In the genomic region with DNA sequence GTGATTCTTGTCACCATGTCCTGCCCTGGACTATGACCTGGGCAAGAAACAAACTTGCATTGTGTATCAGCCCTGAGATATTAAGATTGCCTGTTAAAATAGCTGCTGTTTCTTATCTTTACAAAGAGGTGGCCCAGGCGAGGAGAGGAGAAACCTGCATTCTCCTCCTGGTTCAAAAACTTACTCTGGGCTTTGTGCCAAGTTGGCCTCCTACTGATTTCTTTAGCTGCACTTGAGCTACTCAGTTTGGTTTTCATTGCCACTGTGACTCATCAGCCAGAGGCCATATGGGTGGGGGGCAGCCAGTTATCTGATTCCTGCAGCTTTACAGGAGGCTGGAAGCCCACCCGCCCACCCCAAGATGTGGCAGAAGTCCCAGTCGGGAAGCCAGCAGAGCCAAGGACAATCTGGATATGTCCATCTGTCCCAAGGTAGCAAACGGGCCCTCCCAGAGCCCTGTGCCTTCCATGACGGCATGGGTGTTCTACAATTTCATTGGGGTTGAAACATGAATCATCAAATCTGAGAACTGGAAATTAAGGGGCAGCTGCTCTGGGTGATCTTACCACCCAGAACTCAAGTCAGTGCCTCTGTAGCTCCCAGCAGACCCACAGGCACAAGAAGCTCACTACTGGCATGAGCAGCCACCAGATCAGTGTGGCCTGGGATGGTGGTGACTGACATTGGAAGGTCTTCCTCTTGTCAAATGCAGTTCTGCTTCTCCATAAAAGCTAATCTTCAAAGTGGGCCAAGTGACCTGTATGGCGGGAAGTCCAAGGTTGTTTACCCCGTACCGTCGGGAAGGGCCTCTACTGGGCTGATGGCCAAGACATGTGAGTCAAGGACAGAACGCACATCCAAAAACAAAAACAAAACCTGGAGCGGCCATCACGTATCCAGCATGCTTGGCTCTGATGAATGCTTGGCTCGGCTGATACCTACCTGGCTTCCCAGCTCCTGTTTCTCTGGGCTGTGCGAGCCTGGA, we compare ENCODE assay signal across 10 cellular contexts. TPM values are rescaled to one million over a fixed set of nuclear protein-coding genes. Genes with fewer than 3 reads are reported as not detected.
DNase-seq lines count a peak whose midpoint lies in the region; ATAC-seq and TF ChIP-seq lines count a peak whose summit lies in the region.
"Had no signal": no experiment of that assay in that cellular context is flagged by ENCODE, and none has a peak within 500 bp of the region (broad histone marks: within the 10 kb centered on the region; RNA-seq: fewer than 3 reads in every experiment).

No MANE protein-coding gene starts in this region.

- no peak overlapping the region for H2AFZ ChIP-seq in Karpas-422 (ENCODE audit: low read length)

- TF ChIP-seq CTCF in LNCaP clone FGC (IDR thresholded peaks at IDR 0.05; ENCODE audit: control insufficient read depth, extremely low read depth, insufficient read depth): no peak
- TF ChIP-seq CTCF in testis (IDR thresholded peaks at IDR 0.05): no peak

- H3K27ac ChIP-seq in right cardiac atrium (ENCODE audit: low read length) (peak overlapping the region; percentile 96), testis (peak overlapping the region in 1 of 2 donors; percentile 60), Karpas-422 (ENCODE audit: low read length) (no peak overlapping the region)

- WGBS in right cardiac atrium: 27% methylated on average over 14 of the region's 14 CpGs
- 35 to 40% methylated on average over 14 of the region's 14 CpGs for WGBS in testis, 2 donors

- intact Hi-C loops in right cardiac atrium (cut with DNase I) (no loop called here), testis (cut with DNase I; ENCODE audit: low total_unique reads) (no loop called here)

- ATAC-seq in right cardiac atrium: peak; percentile 57 to 83
- no peak for ATAC-seq in HG03432 (IDR thresholded peaks at IDR 0.05; ENCODE audit: unreplicated experiment)

- peak; percentile 74 for DNase-seq in LNCaP clone FGC (ENCODE audit: low read depth)
- DNase-seq in activated CD8-positive, alpha-beta memory T cell treated with anti-CD3 and anti-CD28 coated beads, Interleukin-2, amount 50 U/mL, for 48 hours: peak; percentile 15
- peak; percentile 51 to 79 (median 69) for DNase-seq in right cardiac atrium
- peak; percentile 82 for DNase-seq in testis
- DNase-seq in Karpas-422: no peak
- DNase-seq in NCI-H526 treated with DMSO at 0.1 percent for 48 hours (lab: John Stamatoyannopoulos, UW): no peak
- DNase-seq in NCI-H1436 treated with DMSO at 0.1 percent for 48 hours (lab: John Stamatoyannopoulos, UW): no peak
- DNase-seq: NCI-H2081 had no signal

- TF ChIP-seq POLR2A in testis (IDR thresholded peaks at IDR 0.05): no peak

- H3K79me2 ChIP-seq in Karpas-422 (ENCODE audit: low read length): no peaks in the 10 kb centered on the region

- no peaks in the 10 kb centered on the region for H3K36me3 ChIP-seq in testis (ENCODE audit: low read depth, missing control alignments)
- no peaks in the 10 kb centered on the region for H3K36me3 ChIP-seq in Karpas-422 (ENCODE audit: insufficient read depth, low read length)

- no peaks in the 10 kb centered on the region for H4K20me1 ChIP-seq in Karpas-422 (ENCODE audit: insufficient read depth, low read depth, low read length)

- H3K4me2 ChIP-seq in Karpas-422 (ENCODE audit: low read depth, low read length, poor library complexity, severe bottlenecking): no peak overlapping the region

- H3K4me1 ChIP-seq in right cardiac atrium (ENCODE audit: control insufficient read depth, insufficient read depth, low read length): peaks cover 10% of the 10 kb centered on the region
- H3K4me1 ChIP-seq in testis: peaks cover 22% of the 10 kb centered on the region
- no peaks in the 10 kb centered on the region for H3K4me1 ChIP-seq in Karpas-422 (ENCODE audit: low read length)

- peaks cover 2% of the 10 kb centered on the region for H3K9me3 ChIP-seq in right cardiac atrium (ENCODE audit: control insufficient read depth, low read length)
- no peaks in the 10 kb centered on the region for H3K9me3 ChIP-seq in testis
- H3K9me3 ChIP-seq in Karpas-422 (ENCODE audit: low read length): peaks cover 3% of the 10 kb centered on the region; the same call in 1 of the 2 replicates

- H3K27me3 ChIP-seq in right cardiac atrium (ENCODE audit: control insufficient read depth, insufficient read depth) (no peaks in the 10 kb centered on the region), testis (no peaks in the 10 kb centered on the region), Karpas-422 (ENCODE audit: low read length) (0 out of 2 replicates have a peak, but pooled peaks cover 4% of the 10 kb centered on the region)

- H3K9ac ChIP-seq in Karpas-422 (ENCODE audit: low read length): no peak overlapping the region

- H3K4me3 ChIP-seq in LNCaP clone FGC (ENCODE audit: low read depth, low read length) (no peak overlapping the region), right cardiac atrium (ENCODE audit: low read length) (no peak overlapping the region), testis (no peak overlapping the region), Karpas-422 (ENCODE audit: low read length) (no peak overlapping the region)

- H3K9me2 ChIP-seq in Karpas-422 (replicated peaks; ENCODE audit: insufficient read depth, low read length): no peaks in the 10 kb centered on the region; the same call in 1 of the 2 replicates

RNA-seq across cellular contexts. Expression of a gene that starts 15.5 kb away (rescaled TPM):
- not detected for total RNA-seq in right cardiac atrium
- polyA plus RNA-seq in right cardiac atrium: 0.72 TPM
- total RNA-seq in testis: under 1 TPM in 1 of 2 donors, not detected in 1; 0.43 TPM
- not detected for polyA plus RNA-seq in testis (ENCODE audit: insufficient read depth, low read depth, low replicate concordance)
- not detected in 2 replicates for total RNA-seq in Karpas-422 (2014; rRNA removed; shearing (Covaris generic); ENCODE audit: low replicate concordance)
- polyA plus RNA-seq: neural cell had no signal

RNA-seq across cellular contexts. Expression of a gene that starts 21.6 kb away (rescaled TPM):
- total RNA-seq in right cardiac atrium (1 to 10 TPM; 1.4 to 6.0 (median 3.0) TPM), testis (under 1 TPM in 1 of 2 donors, not detected in 1; 0.19 TPM)
- polyA plus RNA-seq in right cardiac atrium (1.7 TPM), testis (ENCODE audit: insufficient read depth, low read depth, low replicate concordance) (8.0 TPM)
- not detected in 2 replicates for total RNA-seq in Karpas-422 (2014; rRNA removed; shearing (Covaris generic); ENCODE audit: low replicate concordance)
- polyA plus RNA-seq: neural cell had no signal

Comparison
In these comparisons a context has a peak if more than half of its experiments do, and no peak if none do; other contexts are left out.
1. DNase-seq: peak in LNCaP clone FGC (single experiment), activated CD8-positive, alpha-beta memory T cell treated with anti-CD3 and anti-CD28 coated beads, Interleukin-2, amount 50 U/mL, for 48 hours (single experiment), right cardiac atrium (3 of 3) and testis (single experiment); none in Karpas-422 (single experiment), NCI-H526 treated with DMSO at 0.1 percent for 48 hours (single experiment) and NCI-H1436 treated with DMSO at 0.1 percent for 48 hours (single experiment).